In the genomic region with DNA sequence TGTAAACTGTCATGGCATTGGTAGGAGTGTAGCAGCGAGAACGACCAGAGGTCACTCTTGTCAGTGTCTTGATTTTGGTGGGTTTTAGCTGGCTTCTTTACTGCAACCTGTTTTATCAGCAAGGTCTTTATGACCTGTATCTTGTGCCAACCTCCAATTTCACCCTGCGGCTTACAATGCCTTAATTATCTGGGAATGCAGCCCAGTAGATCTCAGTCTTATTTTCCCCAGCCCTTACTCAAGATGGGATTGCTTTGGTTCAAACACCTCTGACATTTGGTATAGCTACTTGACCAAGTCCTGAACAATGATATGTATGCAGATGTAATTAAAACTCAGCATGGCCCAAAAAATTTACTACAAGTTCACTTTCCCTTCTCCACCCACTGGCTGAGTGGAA, we compare ENCODE assay signal across 7 cellular contexts.
"Had no signal": no experiment of that assay in that cellular context is flagged by ENCODE, and none has a peak within 500 bp of the region (broad histone marks: within the 10 kb centered on the region; RNA-seq: fewer than 3 reads in every experiment).

No MANE protein-coding gene starts in this region.

- DNase-seq: IMR-90, KBM-7, KG1 had no signal

- H3K27ac ChIP-seq: HL-60, KMS-11 had no signal

- H3K4me3 ChIP-seq: K562 had no signal

- ATAC-seq: HepG2, K562 had no signal
